18 cellular contexts compared by ENCODE assay signal in genomic region chr16:1471569-1472194, GRCh38. TPM values are rescaled to one million over a fixed set of nuclear protein-coding genes. Genes with fewer than 3 reads are reported as not detected.
DNase-seq lines count a peak whose midpoint lies in the region; ATAC-seq and TF ChIP-seq lines count a peak whose summit lies in the region.
"Had no signal": no experiment of that assay in that cellular context is flagged by ENCODE, and none has a peak within 500 bp of the region (broad histone marks: within the 10 kb centered on the region; RNA-seq: fewer than 3 reads in every experiment).

No MANE protein-coding gene starts in this region.

- H3K27me3 Mint-ChIP-seq in CD4-positive, alpha-beta T cell = no peaks in the 10 kb centered on the region
- H3K27me3 Mint-ChIP-seq: activated CD8-positive, alpha-beta memory T cell treated with anti-CD3 and anti-CD28 coated beads, Interleukin-2, amount 10 ng/mL, durations not matched to agents 7 days and 5 days had no signal

- CTCF ChIA-PET in CD4-positive, alpha-beta T cell (lab: Charles Lee) = no interaction called here

- no peak overlapping the region for H2AFZ ChIP-seq in osteoblast (ENCODE audit: low read length)

- peak overlapping the region; percentile 62 for H3K4me3 Mint-ChIP-seq in CD4-positive, alpha-beta T cell
- H3K4me3 Mint-ChIP-seq: activated CD8-positive, alpha-beta memory T cell treated with anti-CD3 and anti-CD28 coated beads, Interleukin-2, amount 10 ng/mL, durations not matched to agents 7 days and 5 days; activated naive CD4-positive, alpha-beta T cell treated with anti-CD3 and anti-CD28 coated beads for 36 hours; WTC11 had no signal

- TF ChIP-seq CTCF in CD4-positive, alpha-beta T cell (IDR thresholded peaks at IDR 0.05) = no peak
- no peak for TF ChIP-seq CTCF in osteoblast (IDR thresholded peaks at IDR 0.05; ENCODE audit: extremely low read depth, low read depth, low read length)

- no peaks in the 10 kb centered on the region for H3K36me3 Mint-ChIP-seq in CD4-positive, alpha-beta T cell (ENCODE audit: low read depth)
- H3K36me3 Mint-ChIP-seq: activated CD8-positive, alpha-beta memory T cell treated with anti-CD3 and anti-CD28 coated beads, Interleukin-2, amount 10 ng/mL, durations not matched to agents 7 days and 5 days; WTC11 had no signal

- H3K4me3 ChIP-seq in HUES6 (ENCODE audit: low read depth, low read length) = no peak overlapping the region
- no peak overlapping the region for H3K4me3 ChIP-seq in osteoblast (ENCODE audit: insufficient read depth, low read length)
- H3K4me3 ChIP-seq: left ventricle myocardium inferior had no signal

- peaks cover 47% of the 10 kb centered on the region for H3K4me1 Mint-ChIP-seq in CD4-positive, alpha-beta T cell (ENCODE audit: low read depth)

- intact Hi-C loops in CD4-positive, alpha-beta T cell (cut with DNase I, micrococcal nuclease) = loop anchor here (10.0 kb wide), 4 partner anchors 47 to 573 kb away; partner anchors contain the start of genes NTHL1 (in 1 of the 2), TMEM204 (in 1 of the 2), TSC2 (in 1 of the 2) and UBE2I (in 1 of the 2)

- peaks cover 83% of the 10 kb centered on the region for H3K79me2 ChIP-seq in osteoblast (ENCODE audit: insufficient read depth, low read length)

- no peak for ATAC-seq in CD4-positive, alpha-beta T cell (ENCODE audit: poor library complexity)
- no peak for ATAC-seq in HG02798 (IDR thresholded peaks at IDR 0.05; ENCODE audit: poor library complexity, unreplicated experiment)
- ATAC-seq: activated CD8-positive, alpha-beta memory T cell treated with anti-CD3 and anti-CD28 coated beads, Interleukin-2, amount 10 ng/mL, durations not matched to agents 7 days and 5 days; WTC11 had no signal

- DNase-seq in CD4-positive, alpha-beta T cell = no peak
- peak; percentile 3 for DNase-seq in cerebellar cortex (ENCODE audit: low spot score)
- no peak for DNase-seq in osteoblast (ENCODE audit: insufficient read length, low spot score, missing footprints)
- DNase-seq in 8988T = no peak
- DNase-seq in NK-92 (lab: John Stamatoyannopoulos, UW; ENCODE audit: unreplicated experiment) = no peak
- no peak for DNase-seq in NCI-H526 (lab: John Stamatoyannopoulos, UW)
- DNase-seq: activated CD8-positive, alpha-beta memory T cell treated with anti-CD3 and anti-CD28 coated beads, Interleukin-2, amount 10 ng/mL, durations not matched to agents 7 days and 5 days; activated naive CD4-positive, alpha-beta T cell treated with anti-CD3 and anti-CD28 coated beads for 36 hours; BE2C; left ventricle myocardium inferior; NCI-H1092 treated with DMSO at 0.1 percent for 48 hours; small intestine; substantia nigra; SW 1271 had no signal

- H3K9ac ChIP-seq in HUES6 (ENCODE audit: low read length) = peak overlapping the region; percentile 22

- peak overlapping the region; percentile 30 for H3K27ac Mint-ChIP-seq in CD4-positive, alpha-beta T cell
- H3K27ac Mint-ChIP-seq: activated CD8-positive, alpha-beta memory T cell treated with anti-CD3 and anti-CD28 coated beads, Interleukin-2, amount 10 ng/mL, durations not matched to agents 7 days and 5 days; activated naive CD4-positive, alpha-beta T cell treated with anti-CD3 and anti-CD28 coated beads for 36 hours had no signal

- no peaks in the 10 kb centered on the region for H3K27me3 ChIP-seq in CD4-positive, alpha-beta T cell (ENCODE audit: control insufficient read depth, insufficient read depth, low read length)
- H3K27me3 ChIP-seq in HUES6 (ENCODE audit: control insufficient read depth, insufficient read depth, low read length) = no peaks in the 10 kb centered on the region
- H3K27me3 ChIP-seq in osteoblast (ENCODE audit: insufficient read depth, low read length) = no peaks in the 10 kb centered on the region
- H3K27me3 ChIP-seq: BE2C had no signal

- H3K9me3 Mint-ChIP-seq in CD4-positive, alpha-beta T cell = no peaks in the 10 kb centered on the region
- H3K9me3 Mint-ChIP-seq: activated naive CD4-positive, alpha-beta T cell treated with anti-CD3 and anti-CD28 coated beads for 36 hours; WTC11 had no signal

- H3K27ac ChIP-seq in CD4-positive, alpha-beta T cell (ENCODE audit: low read depth, low read length) = no peak overlapping the region
- H3K27ac ChIP-seq in HUES6 (ENCODE audit: low read depth, low read length) (no peak overlapping the region), osteoblast (ENCODE audit: low read depth, low read length) (peak overlapping the region; percentile 76)
- H3K27ac ChIP-seq: left ventricle myocardium inferior had no signal

- H3K4me1 ChIP-seq in HUES6 (ENCODE audit: control insufficient read depth, insufficient read depth, low read length) (peaks cover 4% of the 10 kb centered on the region; the same call in 1 of the 2 replicates), osteoblast (ENCODE audit: insufficient read depth, low read length) (peaks cover 28% of the 10 kb centered on the region)
- H3K4me1 ChIP-seq: BE2C had no signal

- H4K20me1 ChIP-seq in osteoblast (ENCODE audit: insufficient read depth, low read length) = peaks cover 11% of the 10 kb centered on the region

- H3K4me2 ChIP-seq in osteoblast (ENCODE audit: insufficient read depth, low read length) = no peak overlapping the region

- H3K36me3 ChIP-seq in HUES6 (ENCODE audit: control insufficient read depth, insufficient read depth, low read length) (no peaks in the 10 kb centered on the region), osteoblast (ENCODE audit: insufficient read depth, low read length) (no peaks in the 10 kb centered on the region)
- H3K36me3 ChIP-seq: BE2C, left ventricle myocardium inferior had no signal

- no peaks in the 10 kb centered on the region for H3K9me3 ChIP-seq in CD4-positive, alpha-beta T cell (ENCODE audit: control insufficient read depth, low read length)
- H3K9me3 ChIP-seq in HUES6 (ENCODE audit: control insufficient read depth, insufficient read depth, low read depth, low read length) = no peaks in the 10 kb centered on the region
- H3K9me3 ChIP-seq in osteoblast (ENCODE audit: low read depth, low read length) = peaks cover 3% of the 10 kb centered on the region
- H3K9me3 ChIP-seq: BE2C, left ventricle myocardium inferior had no signal

- POLR2A ChIA-PET in CD4-positive, alpha-beta T cell (lab: Charles Lee) = interaction anchor here (0.6 kb wide), 1 partner anchor 88 kb away, joined by 3 read pairs; no protein-coding TSS in a partner anchor

RNA-seq across cellular contexts. Expression of gene CLCN7, which starts 3.1 kb away (rescaled TPM):
- 10 to 100 TPM; 70.5 to 76.2 TPM for total RNA-seq in CD4-positive, alpha-beta T cell
- 161 and 187 TPM in 2 replicates for total RNA-seq in osteoblast

RNA-seq across cellular contexts. Expression of gene PTX4, which starts 17.1 kb away (rescaled TPM):
- not detected for total RNA-seq in CD4-positive, alpha-beta T cell
- not detected in 2 replicates for total RNA-seq in osteoblast
- total RNA-seq: activated CD8-positive, alpha-beta memory T cell treated with anti-CD3 and anti-CD28 coated beads, Interleukin-2, amount 10 ng/mL, durations not matched to agents 7 days and 5 days; activated naive CD4-positive, alpha-beta T cell treated with anti-CD3 and anti-CD28 coated beads for 36 hours; HT1080; left ventricle myocardium inferior had no signal

RNA-seq across cellular contexts. Expression of gene TELO2, which starts 21.5 kb away (rescaled TPM):
- 10 to 100 TPM; 29.7 to 30.8 TPM for total RNA-seq in CD4-positive, alpha-beta T cell
- total RNA-seq in osteoblast = 12.4 and 18.1 TPM in 2 replicates

RNA-seq across cellular contexts. Expression of gene CCDC154, which starts 27.3 kb away (rescaled TPM):
- total RNA-seq in CD4-positive, alpha-beta T cell = 1 to 10 TPM; 2.9 to 3.0 TPM
- 0.36 and 0.59 TPM in 2 replicates for total RNA-seq in osteoblast

RNA-seq across cellular contexts. Expression of gene PERCC1, which starts 40.8 kb away (rescaled TPM):
- total RNA-seq in CD4-positive, alpha-beta T cell = under 1 TPM in 1 of 2 experiments, not detected in 1; 0.30 TPM
- total RNA-seq in osteoblast = not detected in 2 replicates
- total RNA-seq: HT1080, left ventricle myocardium inferior, WTC11 had no signal
